ENCODE assay signal across 25 cellular contexts in the genomic region with DNA sequence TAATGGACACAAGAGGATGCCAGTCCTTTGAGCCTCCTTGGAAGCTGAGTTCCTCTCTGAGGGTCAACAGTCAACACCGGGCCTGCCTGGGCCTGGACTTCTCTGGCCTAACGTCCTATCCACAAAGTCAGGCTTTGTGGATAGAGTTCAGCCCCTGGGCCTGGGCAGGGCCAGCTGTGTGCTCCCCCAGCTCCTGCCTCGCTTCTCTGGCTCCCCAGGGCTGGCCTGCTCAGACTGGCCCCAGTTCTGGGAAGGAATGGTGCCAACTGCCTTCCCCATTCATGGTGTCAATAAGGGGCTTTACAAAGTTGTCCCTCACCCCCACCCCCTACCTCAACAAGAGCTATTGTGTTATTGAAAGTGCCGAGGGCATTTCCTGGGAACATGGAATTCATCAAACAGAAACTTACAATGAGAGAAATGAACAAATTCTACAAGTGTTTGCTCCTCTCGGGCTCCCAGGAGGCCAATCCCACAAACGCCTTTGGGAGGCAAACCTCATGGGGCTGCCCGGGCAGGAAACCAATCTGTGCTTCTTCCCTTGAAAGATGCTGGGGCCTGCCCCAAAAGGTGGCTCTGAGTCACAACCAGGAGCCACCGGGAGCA. TPM values are rescaled to one million over a fixed set of nuclear protein-coding genes. Genes with fewer than 3 reads are reported as not detected.
"Had no signal": no experiment of that assay in that cellular context is flagged by ENCODE, and none has a peak within 500 bp of the region (broad histone marks: within the 10 kb centered on the region; RNA-seq: fewer than 3 reads in every experiment).

No MANE protein-coding gene starts in this region.

- H3K4me1 ChIP-seq: adrenal gland, gastroesophageal sphincter, parathyroid adenoma, stomach had no signal

- H3K27ac ChIP-seq: adrenal gland, cardiac muscle cell, gastroesophageal sphincter, heart left ventricle, neutrophil, parathyroid adenoma, stomach, VCaP had no signal

- H3K9ac ChIP-seq: parathyroid adenoma had no signal

- DNase-seq: activated CD4-positive, CD25-positive, alpha-beta regulatory T cell treated with anti-CD3 and anti-CD28 coated beads, Interleukin-2, amount 50 U/mL, for 72 hours; activated CD8-positive, alpha-beta memory T cell treated with anti-CD3 and anti-CD28 coated beads for 24 hours; activated CD8-positive, alpha-beta memory T cell treated with anti-CD3 and anti-CD28 coated beads, Interleukin-2, amount 50 U/mL, for 48 hours; activated effector memory CD4-positive, alpha-beta T cell treated with anti-CD3 and anti-CD28 coated beads, Interleukin-2, amount 50 U/mL, for 16 hours; activated T-cell treated with anti-CD3 and anti-CD28 coated beads, Interleukin-2, amount 50 U/mL, for 72 hours; adrenal gland; effector memory CD8-positive, alpha-beta T cell; heart left ventricle; mesendoderm; naive thymus-derived CD8-positive, alpha-beta T cell; stimulated activated CD4-positive, alpha-beta T cell treated with anti-CD3 and anti-CD28 coated beads, Interleukin-4, amount 100 ng/mL, for 24 hours; stomach; T-helper 2 cell; trophoblast cell had no signal

- H3K27me3 ChIP-seq: adrenal gland, cardiac muscle cell, gastroesophageal sphincter, heart left ventricle had no signal

- ATAC-seq: activated naive CD4-positive, alpha-beta T cell treated with anti-CD3 and anti-CD28 coated beads, Interleukin-2, amount 50 U/mL, for 72 hours; activated T-cell treated with anti-CD3 and anti-CD28 coated beads, Interleukin-2, amount 50 U/mL, for 72 hours; effector memory CD8-positive, alpha-beta T cell; gastroesophageal sphincter; heart left ventricle; naive thymus-derived CD8-positive, alpha-beta T cell; sciatic nerve; stimulated activated effector memory CD8-positive, alpha-beta T cell treated with anti-CD3 and anti-CD28 coated beads, Interleukin-12 subunit alpha, Interleukin-12 subunit beta, amount 100 ng/mL, for 72 hours had no signal

- H3K36me3 ChIP-seq: adrenal gland, cardiac muscle cell, gastroesophageal sphincter, heart left ventricle, neutrophil, stomach had no signal

- H2AFZ ChIP-seq: parathyroid adenoma had no signal

- H3K4me2 ChIP-seq: smooth muscle cell had no signal

- H3K4me3 ChIP-seq: adrenal gland, cardiac muscle cell, gastroesophageal sphincter, heart left ventricle, smooth muscle cell, stomach had no signal

- H3K9me3 ChIP-seq: adrenal gland, heart left ventricle, neutrophil, stomach had no signal

RNA-seq across cellular contexts. Expression of gene PPP1R14C, which starts 26.5 kb away (rescaled TPM):
- total RNA-seq: dermis microvascular lymphatic vessel endothelial cell; naive thymus-derived CD8-positive, alpha-beta T cell had no signal
- polyA plus RNA-seq: liver had no signal

RNA-seq across cellular contexts. Expression of gene ULBP3, which starts 47.4 kb away (rescaled TPM):
- total RNA-seq: activated naive CD4-positive, alpha-beta T cell treated with anti-CD3 and anti-CD28 coated beads, Interleukin-2, amount 50 U/mL, for 72 hours had no signal
